ENCODE assay signal across 9 cellular contexts in the genomic region with DNA sequence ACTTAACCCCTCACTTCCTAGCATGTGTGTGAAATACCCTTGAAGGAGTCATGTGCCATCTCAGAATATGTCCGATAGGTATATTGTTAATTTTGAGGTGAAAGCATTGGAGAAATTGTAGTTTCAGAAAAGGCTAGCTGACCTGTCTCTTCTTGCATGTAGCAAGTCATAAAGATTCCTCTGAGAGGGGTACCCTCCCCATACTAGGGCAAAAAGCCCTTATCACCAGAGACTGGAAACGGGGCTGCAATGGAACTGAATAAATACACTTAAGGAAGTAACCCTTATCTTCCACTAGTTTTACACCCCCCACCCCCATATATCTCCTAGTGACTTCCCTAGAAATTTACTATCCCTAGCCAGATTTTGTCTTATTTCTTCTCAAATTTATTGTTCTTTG. TPM values are rescaled to one million over a fixed set of nuclear protein-coding genes. Genes with fewer than 3 reads are reported as not detected.
DNase-seq lines count a peak whose midpoint lies in the region; ATAC-seq and TF ChIP-seq lines count a peak whose summit lies in the region.
"Had no signal": no experiment of that assay in that cellular context is flagged by ENCODE, and none has a peak within 500 bp of the region (broad histone marks: within the 10 kb centered on the region; RNA-seq: fewer than 3 reads in every experiment).

No MANE protein-coding gene starts in this region.

- peaks cover 4% of the 10 kb centered on the region for H3K27me3 Mint-ChIP-seq in nephron (ENCODE audit: low read depth)

- H3K36me3 ChIP-seq in BJ (ENCODE audit: control insufficient read depth, insufficient read depth, low read length) = peaks cover 11% of the 10 kb centered on the region
- peaks cover 11% of the 10 kb centered on the region for H3K36me3 ChIP-seq in MG63
- H3K36me3 ChIP-seq in right lobe of liver = peaks cover 0 to under 1% (median 0%) of the 10 kb centered on the region in 4 donors

- H3K27ac ChIP-seq in cingulate gyrus (ENCODE audit: low read depth, low read length) (peak overlapping the region; percentile 95), right lobe of liver (peak overlapping the region in 1 of 3 donors; percentile 56)
- H3K27ac ChIP-seq: SJSA1 had no signal

- CTCF ChIA-PET in BJ (lab: Yijun Ruan, JAX) = interaction anchor here (2.3 kb wide), 1 partner anchor 151 kb away, joined by 13 read pairs; the partner anchor contains the start of gene ATAD2B

- ATAC-seq in esophagus mucosa (no peak), right lobe of liver (no peak), HG03196 (IDR thresholded peaks at IDR 0.05; ENCODE audit: unreplicated experiment) (no peak)

- peaks cover 50% of the 10 kb centered on the region for H3K4me1 Mint-ChIP-seq in nephron

- no peaks in the 10 kb centered on the region for H3K9me3 Mint-ChIP-seq in nephron

- DNase-seq in BJ (ENCODE audit: low read depth) = no peak
- DNase-seq in MG63 = no peak
- DNase-seq in right lobe of liver = no peak
- no peak for DNase-seq in glomerular visceral epithelial cell (ENCODE audit: extremely low spot score)

- H3K27me3 ChIP-seq in BJ (ENCODE audit: control insufficient read depth, insufficient read depth, low read length) (no peaks in the 10 kb centered on the region), MG63 (no peaks in the 10 kb centered on the region), right lobe of liver (no peaks in the 10 kb centered on the region)
- H3K27me3 ChIP-seq: SJSA1 had no signal

- H3K4me3 ChIP-seq in BJ (ENCODE audit: low read depth, low read length) (peak overlapping the region; percentile 94), MG63 (peak overlapping the region; percentile 91), right lobe of liver (peak overlapping the region in 1 of 3 donors; percentile 87)

- intact Hi-C loops in right lobe of liver (cut with DNase I) = no loop called here

- TF ChIP-seq POLR2A in right lobe of liver (IDR thresholded peaks at IDR 0.05) = no peak

- no peak for TF ChIP-seq CTCF in BJ (IDR thresholded peaks at IDR 0.05; ENCODE audit: insufficient read depth, low read depth, low read length)
- no peak for TF ChIP-seq CTCF in nephron (IDR thresholded peaks at IDR 0.05; ENCODE audit: unreplicated experiment in 3 of 3)
- no peak for TF ChIP-seq CTCF in right lobe of liver (IDR thresholded peaks at IDR 0.05)

- peak overlapping the region; percentile 93 to 98 (median 96) for H3K27ac Mint-ChIP-seq in nephron

- WGBS in right lobe of liver (ENCODE audit: insufficient coverage, low coverage, low lambda C conversion rate, missing lambda C conversion rate) = 63% methylated on average over 2 of the region's 2 CpGs

- H3K9me3 ChIP-seq in MG63 (no peaks in the 10 kb centered on the region), right lobe of liver (no peaks in the 10 kb centered on the region)
- H3K9me3 ChIP-seq: SJSA1 had no signal

- peaks cover 41% of the 10 kb centered on the region for H3K36me3 Mint-ChIP-seq in nephron (ENCODE audit: low read depth)

- peak overlapping the region; percentile 97 to 98 (median 97) for H3K4me3 Mint-ChIP-seq in nephron

- POLR2A ChIA-PET in BJ (lab: Charles Lee) = interaction anchor here (0.7 kb wide), 1 partner anchor 63 kb away, joined by 12 read pairs; no protein-coding TSS in a partner anchor

- H3K4me1 ChIP-seq in right lobe of liver = peaks cover 0 to 9% (median 3%) of the 10 kb centered on the region in 4 donors

RNA-seq across cellular contexts. Expression of gene SF3B6, which starts 1.8 kb away (rescaled TPM):
- polyA plus RNA-seq in BJ (2011; rRNA removed) = 107 and 199 TPM in 2 replicates
- polyA minus RNA-seq in BJ (2011; rRNA and poly(A)+ RNA removed) = 13.1 and 17.5 TPM in 2 replicates
- 264 and 301 TPM in 2 replicates for total RNA-seq in MG63 (2014; rRNA removed; shearing (Covaris generic); ENCODE audit: low replicate concordance)
- total RNA-seq in esophagus mucosa (85.7 TPM), right lobe of liver (10 to 100 TPM; 32.7 to 70.8 (median 40.3) TPM)

RNA-seq across cellular contexts. Expression of gene TP53I3, which starts 6.8 kb away (rescaled TPM):
- polyA plus RNA-seq in BJ (2011; rRNA removed) = 37.4 and 45.1 TPM in 2 replicates
- polyA minus RNA-seq in BJ (2011; rRNA and poly(A)+ RNA removed) = 20.6 and 31.0 TPM in 2 replicates
- 5.0 and 6.5 TPM in 2 replicates for total RNA-seq in MG63 (2014; rRNA removed; shearing (Covaris generic); ENCODE audit: low replicate concordance)
- total RNA-seq in esophagus mucosa (102 TPM), right lobe of liver (10 to 100 TPM in 3 of 6 experiments, 1 to 10 TPM in 3; 5.2 to 20.4 (median 9.6) TPM)

RNA-seq across cellular contexts. Expression of gene FKBP1B, which starts 28.3 kb away (rescaled TPM):
- 13.5 and 15.9 TPM in 2 replicates for polyA plus RNA-seq in BJ (2011; rRNA removed)
- polyA minus RNA-seq in BJ (2011; rRNA and poly(A)+ RNA removed) = 2.2 and 4.9 TPM in 2 replicates
- total RNA-seq in MG63 (2014; rRNA removed; shearing (Covaris generic); ENCODE audit: low replicate concordance) = 5.1 TPM in 1 of 2 replicates, not detected in the other
- 6.2 TPM for total RNA-seq in esophagus mucosa
- 10 to 100 TPM in 1 of 6 experiments, 1 to 10 TPM in 5; 2.4 to 11.0 (median 3.2) TPM for total RNA-seq in right lobe of liver

RNA-seq across cellular contexts. Expression of gene WDCP, which starts 30.7 kb away (rescaled TPM):
- polyA plus RNA-seq in BJ (2011; rRNA removed) = 10.9 and 12.8 TPM in 2 replicates
- 9.3 and 16.9 TPM in 2 replicates for polyA minus RNA-seq in BJ (2011; rRNA and poly(A)+ RNA removed)
- 10.6 and 12.2 TPM in 2 replicates for total RNA-seq in MG63 (2014; rRNA removed; shearing (Covaris generic); ENCODE audit: low replicate concordance)
- total RNA-seq in esophagus mucosa = 3.3 TPM
- total RNA-seq in right lobe of liver = 1 to 10 TPM; 4.3 to 8.7 (median 5.5) TPM

RNA-seq across cellular contexts. Expression of gene PFN4, which starts 45.3 kb away (rescaled TPM):
- 0.40 and 0.65 TPM in 2 replicates for polyA plus RNA-seq in BJ (2011; rRNA removed)
- 0.28 TPM in 1 of 2 replicates, not detected in the other for polyA minus RNA-seq in BJ (2011; rRNA and poly(A)+ RNA removed)
- not detected in 2 replicates for total RNA-seq in MG63 (2014; rRNA removed; shearing (Covaris generic); ENCODE audit: low replicate concordance)
- total RNA-seq in esophagus mucosa = 0.24 TPM
- total RNA-seq in right lobe of liver = under 1 TPM in 4 of 6 experiments, not detected in 2; 0.22 to 0.66 (median 0.30) TPM
